Comparison of ENCODE assay signal across 22 cellular contexts in genomic region chr18:56305583-56305982, GRCh38.
"Had no signal": no experiment of that assay in that cellular context is flagged by ENCODE, and none has a peak within 500 bp of the region (broad histone marks: within the 10 kb centered on the region; RNA-seq: fewer than 3 reads in every experiment).

No MANE protein-coding gene starts in this region.

- H3K9me3 ChIP-seq: gastroesophageal sphincter, neutrophil, spleen, tibial artery, upper lobe of left lung, uterus had no signal

- DNase-seq: effector CD4-positive, alpha-beta T cell; endodermal cell; erythroblast; foreskin fibroblast; glutamatergic neuron; islet precursor cell; mammary epithelial cell; naive thymus-derived CD4-positive, alpha-beta T cell; nephron progenitor cell; posterior cingulate gyrus; spleen; stimulated activated CD4-positive, alpha-beta T cell treated with anti-CD3 and anti-CD28 coated beads, Interleukin-15, amount 100 ng/mL, for 24 hours; stimulated activated CD4-positive, alpha-beta T cell treated with anti-CD3 and anti-CD28 coated beads, Interleukin-1b, Interleukin-23, amount 100 ng/mL, for 48 hours; stimulated activated CD4-positive, alpha-beta T cell treated with anti-CD3 and anti-CD28 coated beads, Interleukin-4, amount 100 ng/mL, for 24 hours; tibial artery; upper lobe of left lung; uterus had no signal

- H3K4me3 ChIP-seq: gastroesophageal sphincter, spleen, tibial artery, upper lobe of left lung, uterus had no signal

- H3K36me3 ChIP-seq: gastroesophageal sphincter, neutrophil, spleen, tibial artery, upper lobe of left lung, uterus had no signal

- H3K27me3 ChIP-seq: gastroesophageal sphincter, neutrophil, spleen, tibial artery, upper lobe of left lung, uterus had no signal

- H3K4me1 ChIP-seq: gastroesophageal sphincter, tibial artery, upper lobe of left lung, uterus had no signal

- ATAC-seq: gastroesophageal sphincter; left lobe of liver; naive thymus-derived CD4-positive, alpha-beta T cell; sciatic nerve; stimulated activated memory B cell treated with anti-CD40 and anti-IgM and Interleukin-4, amounts not matched to agents 10 μg/mL and 1 μg/mL and 100 μg/mL, for 72 hours had no signal

- H3K27ac ChIP-seq: gastroesophageal sphincter, neutrophil, spleen, tibial artery, upper lobe of left lung, uterus had no signal
